Comparison of ENCODE assay signal across 8 cellular contexts in genomic region chr16:19179890-19180490, GRCh38. TPM values are rescaled to one million over a fixed set of nuclear protein-coding genes. Genes with fewer than 3 reads are reported as not detected.
A peak's percentile ranks its signal among the peaks of the same experiment; 100 is the strongest.
DNase-seq lines count a peak whose midpoint lies in the region; ATAC-seq, FAIRE-seq and TF ChIP-seq lines count a peak whose summit lies in the region.

No MANE protein-coding gene starts in this region.

- peak; percentile 63 for DNase-seq in H54 (ENCODE audit: insufficient read length, low spot score)
- peak; percentile 77 for DNase-seq in RPMI8226
- peak; percentile 19 for DNase-seq in cerebellar cortex (ENCODE audit: low spot score)
- DNase-seq in HepG2 (ENCODE audit: low spot score), result peak; percentile 62
- peak; percentile 5 to 11 for DNase-seq in stimulated activated CD8-positive, alpha-beta memory T cell treated with anti-CD3 and anti-CD28 coated beads, Interleukin-7, amount 100 ng/mL, for 48 hours (ENCODE audit: extremely low read depth in 1 of 2, low read depth in 1 of 2)
- DNase-seq in NCI-H2029 treated with DMSO at 0.1 percent for 48 hours (lab: John Stamatoyannopoulos, UW), result no peak

- 0 out of 5 replicates have a peak, but pooled peaks cover 0 to 4% of the 10 kb centered on the region in 2 experiments for H3K27me3 ChIP-seq in HepG2 (ENCODE audit: control insufficient read depth in 1 of 2, insufficient read depth in 2 of 2, low read length in 2 of 2)

- in situ Hi-C loops in HepG2 (cut with HindIII; ENCODE audit: extremely low pct_ligation_motif_present, low pct_unique_long_range_greater_than_20kb), result loop anchor here (5.0 kb wide), 1 partner anchor 93 kb away; no protein-coding TSS in a partner anchor

- WGBS in HepG2 (ENCODE audit: low lambda C conversion rate), result 47% methylated on average over 20 of the region's 20 CpGs

- POLR2A ChIA-PET in HepG2 (lab: Yijun Ruan, JAX), result interaction anchor here (1.0 to 2.2 kb wide), 4 partner anchors 67 to 94 kb away, joined by 4 to 12 read pairs (median 6); partner anchors contain the start of gene ITPRIPL2

- no peaks in the 10 kb centered on the region for H4K20me1 ChIP-seq in HepG2 (ENCODE audit: insufficient read depth, low read length)

- H3K27ac ChIP-seq in C4-2B (no peak overlapping the region), HepG2 (ENCODE audit: extremely low read length, insufficient read depth, low read length) (no peak overlapping the region)

- TF ChIP-seq POLR2A in H54 (IDR thresholded peaks at IDR 0.05; ENCODE audit: low read depth, low read length), result no peak
- no peak for TF ChIP-seq POLR2A in HepG2 (IDR thresholded peaks at IDR 0.05; ENCODE audit: insufficient read depth in 1 of 2, low read depth in 2 of 2, low read length in 2 of 2)

- H3K9ac ChIP-seq in HepG2 (ENCODE audit: insufficient read depth, low read depth, low read length), result no peak overlapping the region

- TF ChIP-seq CTCF in C4-2B (conservative IDR thresholded peaks at IDR 0.05) (peak; percentile 85), HepG2 (CRISPR knock-in tag; IDR thresholded peaks at IDR 0.05) (peak; percentile 80)

- FAIRE-seq in H54 (lab: Jason Lieb, UNC) (no peak), HepG2 (lab: Jason Lieb, UNC) (peak; percentile 81)

- no peaks in the 10 kb centered on the region for H3K9me3 ChIP-seq in HepG2 (ENCODE audit: low read length)

- H3K79me2 ChIP-seq in HepG2 (ENCODE audit: insufficient read depth, low read length), result no peaks in the 10 kb centered on the region

- TF ChIP-seq EP300 in HepG2 (IDR thresholded peaks at IDR 0.05; ENCODE audit: low read depth in 2 of 2, low read length in 2 of 2) (0 out of 4 replicates have a peak, but pooled peaks of 1 of the 2 experiments have one; percentile 8), HepG2 (CRISPR knock-in tag; IDR thresholded peaks at IDR 0.05; ENCODE audit: borderline replicate concordance) (no peak)

- intact Hi-C loops in HepG2 (cut with micrococcal nuclease; ENCODE audit: unreplicated experiment), result loop anchor here (1.0 kb wide), 1 partner anchor 94 kb away; no protein-coding TSS in a partner anchor

- no peak overlapping the region for H2AFZ ChIP-seq in HepG2 (ENCODE audit: low read length)

- H3K36me3 ChIP-seq in HepG2 (replicated peaks in 1 of 2; ENCODE audit: control insufficient read depth in 1 of 2, insufficient read depth in 2 of 2, low read length in 2 of 2), result no peaks in the 10 kb centered on the region

- CTCF ChIA-PET in HepG2 (lab: Yijun Ruan, JAX; ENCODE audit: low intra/inter-chr PET ratio, low total read pairs), result interaction anchor here (1.1 to 5.4 kb wide), 2 partner anchors 94 to 196 kb away, joined by 5 to 87 read pairs; no protein-coding TSS in a partner anchor

- BruUV-seq in HepG2 (replicated peaks; lab: Mats Ljungman, UMichigan), result no TSS peak

- no peak overlapping the region for H3K4me3 ChIP-seq in HepG2 (replicated peaks in 1 of 3; ENCODE audit: insufficient read depth in 1 of 3, low read depth in 2 of 3, low read length in 3 of 3)

- peaks cover 48% of the 10 kb centered on the region for H3K4me1 ChIP-seq in HepG2 (ENCODE audit: insufficient read depth, low read length)

- peak; percentile 75 for TF ChIP-seq RAD21 in HepG2 (CRISPR knock-in tag; IDR thresholded peaks at IDR 0.05)

- H3K4me2 ChIP-seq in HepG2 (ENCODE audit: low read depth, low read length), result no peak overlapping the region

- ATAC-seq in HepG2 (peak; percentile 73), GM21723 (IDR thresholded peaks at IDR 0.05; ENCODE audit: unreplicated experiment) (no peak)

TF ChIP-seq in HepG2, 621 proteins besides CTCF, POLR2A, EP300 and RAD21 (continues in another document):
- TF ChIP-seq STAG1 (CRISPR knock-in tag; IDR thresholded peaks at IDR 0.05) (peak; percentile 77), FOSL2 (CRISPR knock-in tag; IDR thresholded peaks at IDR 0.05) (peak; percentile 25; the same call in 1 of the 2 replicates), SMC3 (IDR thresholded peaks at IDR 0.05; ENCODE audit: low read length) (peak; percentile 94), CEBPG (CRISPR knock-in tag; IDR thresholded peaks at IDR 0.05) (peak; percentile 64), SAP130 (CRISPR knock-in tag; IDR thresholded peaks at IDR 0.05; ENCODE audit: low read depth) (0 out of 2 replicates have a peak, but pooled peaks have one; percentile 20), TOPORS (CRISPR knock-in tag; IDR thresholded peaks at IDR 0.05) (no peak), MEIS2 (CRISPR knock-in tag; IDR thresholded peaks at IDR 0.05) (peak; percentile 95), ZNF687 (CRISPR knock-in tag; IDR thresholded peaks at IDR 0.05) (0 out of 2 replicates have a peak, but pooled peaks have one; percentile 11), SMAD3 (CRISPR knock-in tag; IDR thresholded peaks at IDR 0.05) (0 out of 2 replicates have a peak, but pooled peaks have one; percentile 23), MAFK (conservative IDR thresholded peaks at IDR 0.05 in 1 of 2, IDR thresholded peaks at IDR 0.05 in 1 of 2; ENCODE audit: low read length in 2 of 2) (no peak), MTA1 (CRISPR knock-in tag; IDR thresholded peaks at IDR 0.05; ENCODE audit: borderline replicate concordance) (no peak), KDM2A (CRISPR knock-in tag; IDR thresholded peaks at IDR 0.05; ENCODE audit: borderline replicate concordance, low read depth) (0 out of 2 replicates have a peak, but pooled peaks have one; percentile 26), HMGXB4 (CRISPR knock-in tag; IDR thresholded peaks at IDR 0.05; ENCODE audit: borderline replicate concordance in 1 of 2, low read depth in 1 of 2) (peak in 1 of 2 experiments; percentile 22; a peak in 1 of 4 replicates)

RNA-seq across cellular contexts. Expression of gene SYT17, which starts 11.9 kb away (rescaled TPM):
- 0.14 TPM in 1 of 2 replicates, not detected in the other for total RNA-seq in HepG2 (2016; rRNA removed; fragmentation: Illumina TruSeq; extraction: Trizol)
- total RNA-seq in HepG2 (2016; cell fraction: cytosol; rRNA removed; fragmentation: Illumina TruSeq; extraction: Trizol; ENCODE audit: low read depth), result not detected in 2 replicates
- total RNA-seq in HepG2 (2016; cell fraction: insoluble cytoplasmic fraction; rRNA removed; fragmentation: Illumina TruSeq; extraction: Trizol), result not detected in 2 replicates
- not detected in 2 replicates for total RNA-seq in HepG2 (2016; cell fraction: membrane; rRNA removed; fragmentation: Illumina TruSeq; extraction: Trizol)
- 0.34 TPM in 1 of 2 replicates, not detected in the other for total RNA-seq in HepG2 (2016; cell fraction: nucleus; rRNA removed; fragmentation: Illumina TruSeq; extraction: Trizol)
- polyA plus RNA-seq in HepG2 (2011; rRNA removed), result 0.44 and 0.85 TPM in 2 replicates
- polyA plus RNA-seq in HepG2 (2011; cell fraction: cytosol; rRNA removed), result 0.12 and 0.22 TPM in 2 replicates
- polyA plus RNA-seq in HepG2 (2011; cell fraction: nucleus; rRNA removed), result 0.50 and 1.0 TPM in 2 replicates
- 0.07 TPM in 1 of 2 replicates, not detected in the other for polyA plus RNA-seq in HepG2 (2012)
- polyA plus RNA-seq in HepG2 (2016; cell fraction: cytosol; fragmentation: Illumina TruSeq; extraction: Trizol; ENCODE audit: low read depth), result 0.08 TPM in 1 of 2 replicates, not detected in the other
- not detected in 2 replicates for polyA plus RNA-seq in HepG2 (2016; cell fraction: insoluble cytoplasmic fraction; fragmentation: Illumina TruSeq; extraction: Trizol; ENCODE audit: low read depth)
- polyA plus RNA-seq in HepG2 (2016; cell fraction: membrane; fragmentation: Illumina TruSeq; extraction: Trizol; ENCODE audit: low read depth), result 0.16 TPM in 1 of 2 replicates, not detected in the other
- polyA plus RNA-seq in HepG2 (2016; cell fraction: nucleus; fragmentation: Illumina TruSeq; extraction: Trizol; ENCODE audit: insufficient read depth, low read depth), result 0.67 TPM in 1 of 2 replicates, not detected in the other
- 0.56 and 0.72 TPM in 2 replicates for polyA minus RNA-seq in HepG2 (2011; rRNA and poly(A)+ RNA removed; ENCODE audit: low replicate concordance)
- polyA minus RNA-seq in HepG2 (2011; cell fraction: cytosol; rRNA and poly(A)+ RNA removed), result not detected in 2 replicates
- polyA minus RNA-seq in HepG2 (2011; cell fraction: nucleus; rRNA and poly(A)+ RNA removed), result 0.13 and 1.1 TPM in 2 replicates
